ENCODE assay signal across 10 cellular contexts in genomic region chr14:75720828-75721227, GRCh38. TPM values are rescaled to one million over a fixed set of nuclear protein-coding genes. Genes with fewer than 3 reads are reported as not detected.
DNase-seq lines count a peak whose midpoint lies in the region; ATAC-seq, FAIRE-seq and TF ChIP-seq lines count a peak whose summit lies in the region.
"Had no signal": no experiment of that assay in that cellular context is flagged by ENCODE, and none has a peak within 500 bp of the region (broad histone marks: within the 10 kb centered on the region; RNA-seq: fewer than 3 reads in every experiment).

No MANE protein-coding gene starts in this region.

- no peak for FAIRE-seq in HTR-8/SVneo (lab: Jason Lieb, UNC)

- H3K27ac ChIP-seq in coronary artery: peak overlapping the region; percentile 58 to 73
- peak overlapping the region; percentile 3 to 4 for H3K27ac ChIP-seq in left lung
- peak overlapping the region in 14 of 21 experiments; percentile 1 to 66 (median 46) for H3K27ac ChIP-seq in skin epidermis

- H3K4me3 ChIP-seq in coronary artery (peak overlapping the region; percentile 37), left lung (no peak overlapping the region), skin epidermis (no peak overlapping the region)

- intact Hi-C loops in left lung (cut with DNase I): no loop called here

- H3K36me3 ChIP-seq in left lung: peaks cover 0 to 24% of the 10 kb centered on the region in 2 donors

- ATAC-seq in left lung (peak; percentile 74), HG02571 (IDR thresholded peaks at IDR 0.05; ENCODE audit: unreplicated experiment) (no peak), GM18861 (IDR thresholded peaks at IDR 0.05; ENCODE audit: unreplicated experiment) (no peak)

- peak; percentile 38 for DNase-seq in HFFc6
- DNase-seq in coronary artery (ENCODE audit: low spot score): peak; percentile 81
- DNase-seq in left lung: peak in 1 of 2 donors; percentile 50
- no peak for DNase-seq in NCI-H2171 (lab: John Stamatoyannopoulos, UW)
- DNase-seq in HTR-8/SVneo (ENCODE audit: insufficient read length, low spot score): no peak
- DNase-seq: COR-L47 had no signal

- no peaks in the 10 kb centered on the region for H3K9me3 ChIP-seq in left lung

- peaks cover 41% of the 10 kb centered on the region for H3K36me3 Mint-ChIP-seq in HFFc6 (ENCODE audit: low read depth)

- H3K27ac Mint-ChIP-seq in HFFc6: no peak overlapping the region
- H3K27ac Mint-ChIP-seq: activated naive CD8-positive, alpha-beta T cell had no signal

- no peaks in the 10 kb centered on the region for H3K27me3 ChIP-seq in left lung

- no peaks in the 10 kb centered on the region for H3K9me3 Mint-ChIP-seq in HFFc6

- H3K4me1 ChIP-seq in left lung: peaks cover 5 to 6% of the 10 kb centered on the region in 2 donors

- H3K4me1 Mint-ChIP-seq in HFFc6 (ENCODE audit: low read depth): peaks cover 21% of the 10 kb centered on the region

- H3K27me3 Mint-ChIP-seq in HFFc6 (ENCODE audit: insufficient read depth): peaks cover 2% of the 10 kb centered on the region; the same call in 1 of the 2 replicates
- H3K27me3 Mint-ChIP-seq: activated naive CD8-positive, alpha-beta T cell had no signal

- no peak overlapping the region; the same call in 1 of the 2 replicates for H3K4me3 Mint-ChIP-seq in HFFc6
- H3K4me3 Mint-ChIP-seq: activated naive CD8-positive, alpha-beta T cell had no signal

- TF ChIP-seq CTCF in HFFc6 (IDR thresholded peaks at IDR 0.05) (no peak), coronary artery (IDR thresholded peaks at IDR 0.05) (no peak), left lung (IDR thresholded peaks at IDR 0.05) (no peak)

RNA-seq across cellular contexts. Expression of gene TTLL5, which starts 59.8 kb away (rescaled TPM):
- 10 to 100 TPM; 22.0 to 28.9 (median 25.0) TPM for total RNA-seq in HFFc6 (2021; fragmentation: NEBNext Ultra II Directional; extraction: Animal tissue kit (Norgen Biotek cat#: 25700))
- 10 to 100 TPM; 30.8 to 33.7 TPM for total RNA-seq in left lung

Comparison
In these comparisons a context has a peak if more than half of its experiments do, and no peak if none do; other contexts are left out.
1. DNase-seq: peak in HFFc6 (single experiment) and coronary artery (single experiment); none in NCI-H2171 (single experiment) and HTR-8/SVneo (single experiment).
2. H3K27ac ChIP-seq: peak in every context shown above with its lines; median percentile 66 in coronary artery; 46 in skin epidermis; 4 in left lung.